20 cellular contexts compared by ENCODE assay signal in the genomic region with DNA sequence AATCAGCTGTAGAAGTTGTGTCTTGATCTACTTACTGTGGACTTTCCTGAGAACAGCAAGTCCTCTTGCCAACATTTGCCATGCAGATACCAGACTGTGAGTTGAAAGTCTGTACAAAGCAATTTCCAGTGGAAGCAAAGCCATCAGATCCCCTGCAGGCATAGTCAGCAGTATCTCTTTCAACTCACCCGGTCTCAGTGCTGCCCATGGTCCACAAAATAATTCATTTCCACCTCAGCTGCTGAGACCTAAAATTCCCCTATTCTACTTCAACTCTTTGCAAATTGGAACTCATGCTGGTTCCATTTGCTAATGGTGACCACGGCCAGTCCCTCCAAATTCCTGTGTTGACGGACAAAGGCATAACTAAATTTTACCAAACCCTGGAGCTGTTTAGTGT.
"Had no signal": no experiment of that assay in that cellular context is flagged by ENCODE, and none has a peak within 500 bp of the region (broad histone marks: within the 10 kb centered on the region; RNA-seq: fewer than 3 reads in every experiment).

No MANE protein-coding gene starts in this region.

- H3K27ac ChIP-seq: coronary artery, dorsolateral prefrontal cortex, esophagus squamous epithelium, gastrocnemius medialis, heart right ventricle, left lung, lower lobe of right lung had no signal

- H3K4me3 Mint-ChIP-seq: mesothelial cell of epicardium had no signal

- H3K36me3 ChIP-seq: esophagus squamous epithelium, gastrocnemius medialis, heart right ventricle, left lung, lower lobe of right lung had no signal

- H3K4me1 ChIP-seq: gastrocnemius medialis, left lung had no signal

- H3K9me3 ChIP-seq: esophagus squamous epithelium, gastrocnemius medialis, heart right ventricle, left lung, lower lobe of right lung, mucosa of descending colon had no signal

- ATAC-seq: gastrocnemius medialis, heart right ventricle, left cardiac atrium, left lung, left ventricle myocardium superior, lower lobe of right lung, mucosa of descending colon had no signal

- H3K36me3 Mint-ChIP-seq: mesothelial cell of epicardium had no signal

- H3K4me3 ChIP-seq: coronary artery, dorsolateral prefrontal cortex, esophagus squamous epithelium, gastrocnemius medialis, heart right ventricle, left lung, lower lobe of right lung, mucosa of descending colon had no signal

- DNase-seq: dermis blood vessel endothelial cell; dorsolateral prefrontal cortex; effector CD4-positive, alpha-beta T cell; effector memory CD4-positive, alpha-beta T cell; esophagus squamous epithelium; foreskin fibroblast; foreskin melanocyte; gastrocnemius medialis; glutamatergic neuron; head of caudate nucleus; heart right ventricle; hippocampal formation; left cardiac atrium; left lung; left ventricle myocardium superior; lower lobe of right lung; mesenchymal stem cell; mucosa of descending colon had no signal

- H3K4me1 Mint-ChIP-seq: mesothelial cell of epicardium had no signal

- H3K9me3 Mint-ChIP-seq: mesothelial cell of epicardium had no signal

- H3K27me3 ChIP-seq: dorsolateral prefrontal cortex, gastrocnemius medialis had no signal

- H3K27ac Mint-ChIP-seq: mesothelial cell of epicardium had no signal
